Comparison of ENCODE assay signal across 28 cellular contexts in the genomic region with DNA sequence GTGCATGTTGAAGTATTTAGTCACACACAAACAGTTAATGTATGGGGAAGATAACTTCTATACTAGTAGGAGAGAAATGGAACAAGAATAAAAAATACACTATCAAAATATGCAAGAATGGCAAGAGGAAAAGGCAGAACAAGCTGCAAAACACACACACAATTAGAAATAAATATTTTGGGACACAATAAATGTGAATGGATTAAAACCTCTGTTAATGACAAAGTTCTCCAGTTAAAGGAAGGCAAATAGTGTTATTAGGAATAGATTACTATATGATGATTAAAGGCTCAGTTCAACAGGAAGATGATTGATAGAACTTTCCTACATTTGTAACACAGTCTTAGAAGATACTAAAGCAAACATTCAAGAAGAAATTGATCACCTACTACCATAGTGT.
"Had no signal": no experiment of that assay in that cellular context is flagged by ENCODE, and none has a peak within 500 bp of the region (broad histone marks: within the 10 kb centered on the region; RNA-seq: fewer than 3 reads in every experiment).

No MANE protein-coding gene starts in this region.

- H3K27me3 Mint-ChIP-seq: activated CD4-positive, alpha-beta memory T cell treated with anti-CD3 and anti-CD28 coated beads for 36 hours; activated CD4-positive, alpha-beta T cell treated with anti-CD3 and anti-CD28 coated beads for 36 hours; activated CD4-positive, alpha-beta T cell treated with anti-CD3 and anti-CD28 coated beads, Interleukin-2, amount 10 ng/mL, durations not matched to agents 24 days and 14 days; activated CD8-positive, alpha-beta memory T cell treated with anti-CD3 and anti-CD28 coated beads, Interleukin-2, amount 10 ng/mL, durations not matched to agents 7 days and 5 days; activated naive CD8-positive, alpha-beta T cell; effector memory CD8-positive, alpha-beta T cell; T-cell had no signal

- DNase-seq: activated CD4-positive, alpha-beta memory T cell treated with anti-CD3 and anti-CD28 coated beads for 36 hours; activated CD4-positive, alpha-beta T cell treated with anti-CD3 and anti-CD28 coated beads for 36 hours; activated CD4-positive, alpha-beta T cell treated with anti-CD3 and anti-CD28 coated beads, Interleukin-2, amount 10 ng/mL, durations not matched to agents 24 days and 14 days; activated CD4-positive, CD25-positive, alpha-beta regulatory T cell; activated CD4-positive, CD25-positive, alpha-beta regulatory T cell treated with anti-CD3 and anti-CD28 coated beads, Interleukin-2, amount 50 U/mL, for 72 hours; activated CD8-positive, alpha-beta memory T cell treated with anti-CD3 and anti-CD28 coated beads, Interleukin-2, amount 10 ng/mL, durations not matched to agents 7 days and 5 days; activated CD8-positive, alpha-beta T cell treated with anti-CD3 and anti-CD28 coated beads, Interleukin-2, amount 10 ng/mL, durations not matched to agents 7 days and 5 days; activated T-cell treated with anti-CD3 and anti-CD28 coated beads, Interleukin-2, amount 50 U/mL, for 1 hour; amniotic stem cell; anterior cingulate cortex; brain microvascular endothelial cell; cortex of kidney; dermis blood vessel endothelial cell; effector CD4-positive, alpha-beta T cell; effector memory CD8-positive, alpha-beta T cell; foreskin fibroblast; hippocampal formation; T-cell; T-helper 9 cell had no signal

- H3K4me1 Mint-ChIP-seq: activated CD4-positive, alpha-beta T cell treated with anti-CD3 and anti-CD28 coated beads for 36 hours; activated CD4-positive, alpha-beta T cell treated with anti-CD3 and anti-CD28 coated beads, Interleukin-2, amount 10 ng/mL, durations not matched to agents 24 days and 14 days; activated CD8-positive, alpha-beta memory T cell treated with anti-CD3 and anti-CD28 coated beads, Interleukin-2, amount 10 ng/mL, durations not matched to agents 7 days and 5 days; T-cell had no signal

- H3K27me3 ChIP-seq: brain microvascular endothelial cell had no signal

- ATAC-seq: activated CD4-positive, alpha-beta T cell treated with anti-CD3 and anti-CD28 coated beads for 36 hours; activated CD8-positive, alpha-beta memory T cell treated with anti-CD3 and anti-CD28 coated beads, Interleukin-2, amount 10 ng/mL, durations not matched to agents 7 days and 5 days; activated CD8-positive, alpha-beta T cell treated with anti-CD3 and anti-CD28 coated beads, Interleukin-2, amount 10 ng/mL, durations not matched to agents 7 days and 5 days; effector memory CD8-positive, alpha-beta T cell; esophagus mucosa had no signal

- H3K4me3 Mint-ChIP-seq: activated CD4-positive, alpha-beta memory T cell treated with anti-CD3 and anti-CD28 coated beads for 36 hours; activated CD4-positive, alpha-beta T cell treated with anti-CD3 and anti-CD28 coated beads for 36 hours; activated CD4-positive, alpha-beta T cell treated with anti-CD3 and anti-CD28 coated beads, Interleukin-2, amount 10 ng/mL, durations not matched to agents 24 days and 14 days; activated CD8-positive, alpha-beta memory T cell treated with anti-CD3 and anti-CD28 coated beads, Interleukin-2, amount 10 ng/mL, durations not matched to agents 7 days and 5 days; activated CD8-positive, alpha-beta T cell treated with anti-CD3 and anti-CD28 coated beads, Interleukin-2, amount 10 ng/mL, durations not matched to agents 7 days and 5 days; activated naive CD8-positive, alpha-beta T cell; effector memory CD8-positive, alpha-beta T cell; T-cell; T-helper 1 cell treated with Interleukin-12 subunit alpha and Interleukin-12 subunit beta and Interleukin-4 antibody, amounts not matched to agents 30 μg/mL and 1 μg/mL, for 36 hours had no signal

- H3K27ac Mint-ChIP-seq: activated CD4-positive, alpha-beta memory T cell treated with anti-CD3 and anti-CD28 coated beads for 36 hours; activated CD4-positive, alpha-beta T cell treated with anti-CD3 and anti-CD28 coated beads for 36 hours; activated CD4-positive, alpha-beta T cell treated with anti-CD3 and anti-CD28 coated beads, Interleukin-2, amount 10 ng/mL, durations not matched to agents 24 days and 14 days; activated CD8-positive, alpha-beta memory T cell treated with anti-CD3 and anti-CD28 coated beads, Interleukin-2, amount 10 ng/mL, durations not matched to agents 7 days and 5 days; activated CD8-positive, alpha-beta T cell treated with anti-CD3 and anti-CD28 coated beads, Interleukin-2, amount 10 ng/mL, durations not matched to agents 7 days and 5 days; activated naive CD8-positive, alpha-beta T cell; activated T-helper 2 cell treated with anti-CD3 and anti-CD28 coated beads, Interferon-gamma antibody, Interleukin-2, Interleukin-4, amounts not matched to agents 10 μg/mL and 5 μg/mL and 100 μg/mL, durations not matched to agents 14 hours and 24 hours and 36 hours; effector memory CD8-positive, alpha-beta T cell; T-cell; T-helper 1 cell treated with Interleukin-12 subunit alpha and Interleukin-12 subunit beta and Interleukin-4 antibody, amounts not matched to agents 30 μg/mL and 1 μg/mL, for 36 hours had no signal

- H3K27ac ChIP-seq: brain microvascular endothelial cell had no signal

- FAIRE-seq: astrocyte, bronchial epithelial cell, colon, endometrium, frontal cortex had no signal
